In genomic region chr15:73952913-73953750, GRCh38 we compare ENCODE assay signal across 23 cellular contexts. TPM values are rescaled to one million over a fixed set of nuclear protein-coding genes. Genes with fewer than 3 reads are reported as not detected.
DNase-seq lines count a peak whose midpoint lies in the region; ATAC-seq, FAIRE-seq and TF ChIP-seq lines count a peak whose summit lies in the region.
"Had no signal": no experiment of that assay in that cellular context is flagged by ENCODE, and none has a peak within 500 bp of the region (broad histone marks: within the 10 kb centered on the region; RNA-seq: fewer than 3 reads in every experiment).

No MANE protein-coding gene starts in this region.

- DNase-seq in cardiac septum (ENCODE audit: low spot score) (peak; percentile 51), Right ventricle myocardium inferior (ENCODE audit: missing footprints) (no peak), esophagus squamous epithelium (lab: John Stamatoyannopoulos, UW) (no peak), osteocyte (ENCODE audit: extremely low spot score, unreplicated experiment) (no peak), vagina (ENCODE audit: extremely low spot score in 2 of 2) (no peak), HTR-8/SVneo (ENCODE audit: insufficient read length, low spot score) (no peak), WTC11 (ENCODE audit: low spot score) (no peak)
- DNase-seq: activated CD4-positive, alpha-beta T cell treated with anti-CD3 and anti-CD28 coated beads, Interleukin-2, amount 10 ng/mL, durations not matched to agents 24 days and 14 days; CD4-positive, alpha-beta T cell; DND-41; effector CD8-positive, alpha-beta T cell; mesendoderm; NCI-H774; retina; stimulated activated naive CD8-positive, alpha-beta T cell treated with anti-CD3 and anti-CD28 coated beads, Interleukin-15, Interleukin-2, amounts not matched to agents 100 U/mL and 50 U/mL, for 24 hours had no signal

- no peak for FAIRE-seq in HTR-8/SVneo (lab: Jason Lieb, UNC)
- FAIRE-seq: islet of Langerhans, TTC549 had no signal

- no peak overlapping the region for H3K4me3 Mint-ChIP-seq in osteocyte (ENCODE audit: unreplicated experiment)
- H3K4me3 Mint-ChIP-seq in WTC11: no peak overlapping the region
- H3K4me3 Mint-ChIP-seq: activated CD4-positive, alpha-beta T cell treated with anti-CD3 and anti-CD28 coated beads, Interleukin-2, amount 10 ng/mL, durations not matched to agents 24 days and 14 days; activated naive CD8-positive, alpha-beta T cell; CD4-positive, alpha-beta T cell; IgD-negative memory B cell; neural crest cell had no signal

- H3K4me1 ChIP-seq in esophagus squamous epithelium (peaks cover 10 to 52% (median 24%) of the 10 kb centered on the region in 3 donors), vagina (peaks cover 35% of the 10 kb centered on the region)

- TF ChIP-seq POLR2A in esophagus squamous epithelium (IDR thresholded peaks at IDR 0.05) (no peak), vagina (IDR thresholded peaks at IDR 0.05) (no peak)

- 70 to 71% methylated on average over 2 to 4 of the region's 10 CpGs for WGBS in esophagus squamous epithelium, 2 donors

- H3K9me3 ChIP-seq in esophagus squamous epithelium: no peaks in the 10 kb centered on the region
- H3K9me3 ChIP-seq in vagina: no peaks in the 10 kb centered on the region

- POLR2A ChIA-PET in WTC11 (lab: Charles Lee): interaction anchor here (0.5 kb wide), 1 partner anchor 12 kb away, joined by 3 read pairs; no protein-coding TSS in a partner anchor

- H3K27me3 ChIP-seq in esophagus squamous epithelium: no peaks in the 10 kb centered on the region
- no peaks in the 10 kb centered on the region for H3K27me3 ChIP-seq in vagina
- H3K27me3 ChIP-seq: cardiac muscle cell had no signal

- H3K4me1 Mint-ChIP-seq in osteocyte (ENCODE audit: unreplicated experiment) (peaks cover 77% of the 10 kb centered on the region), WTC11 (peaks cover 10% of the 10 kb centered on the region)

- H3K4me3 ChIP-seq in esophagus squamous epithelium: no peak overlapping the region
- H3K4me3 ChIP-seq in vagina: no peak overlapping the region
- H3K4me3 ChIP-seq: cardiac muscle cell had no signal

- peak overlapping the region; percentile 34 for H3K27ac Mint-ChIP-seq in osteocyte (ENCODE audit: unreplicated experiment)
- no peak overlapping the region for H3K27ac Mint-ChIP-seq in WTC11
- H3K27ac Mint-ChIP-seq: activated CD4-positive, alpha-beta T cell treated with anti-CD3 and anti-CD28 coated beads, Interleukin-2, amount 10 ng/mL, durations not matched to agents 24 days and 14 days; CD4-positive, alpha-beta T cell; IgD-negative memory B cell had no signal

- TF ChIP-seq CTCF in esophagus squamous epithelium (IDR thresholded peaks at IDR 0.05): no peak
- TF ChIP-seq CTCF in osteocyte (IDR thresholded peaks at IDR 0.05): no peak
- TF ChIP-seq CTCF in vagina (IDR thresholded peaks at IDR 0.05): no peak
- no peak for TF ChIP-seq CTCF in WTC11 (IDR thresholded peaks at IDR 0.05)

- H3K36me3 Mint-ChIP-seq in osteocyte (ENCODE audit: unreplicated experiment) (peaks cover 19% of the 10 kb centered on the region), WTC11 (no peaks in the 10 kb centered on the region)
- H3K36me3 Mint-ChIP-seq: activated naive CD8-positive, alpha-beta T cell; IgD-negative memory B cell had no signal

- intact Hi-C loops in cardiac septum (cut with DNase I) (no loop called here), Right ventricle myocardium inferior (cut with DNase I) (no loop called here), esophagus squamous epithelium (cut with DNase I) (no loop called here), vagina (cut with DNase I) (no loop called here)

- H3K36me3 ChIP-seq in esophagus squamous epithelium (peaks cover 0 to 10% (median 0%) of the 10 kb centered on the region in 3 donors), vagina (no peaks in the 10 kb centered on the region)

- no peaks in the 10 kb centered on the region for H3K9me3 Mint-ChIP-seq in osteocyte (ENCODE audit: unreplicated experiment)
- no peaks in the 10 kb centered on the region for H3K9me3 Mint-ChIP-seq in WTC11
- H3K9me3 Mint-ChIP-seq: activated CD4-positive, alpha-beta T cell treated with anti-CD3 and anti-CD28 coated beads, Interleukin-2, amount 10 ng/mL, durations not matched to agents 24 days and 14 days; CD4-positive, alpha-beta T cell; IgD-negative memory B cell; neural crest cell had no signal

- CTCF ChIA-PET in WTC11 (lab: Charles Lee): interaction anchor here (1.5 to 7.3 kb wide), 6 partner anchors 20 to 84 kb away, joined by 6 to 61 read pairs (median 12); partner anchors contain the start of gene LOXL1

- ATAC-seq in Right ventricle myocardium inferior (no peak), WTC11 (no peak), GM18868 (IDR thresholded peaks at IDR 0.05; ENCODE audit: unreplicated experiment) (no peak)
- ATAC-seq: Panc1; stimulated activated naive CD8-positive, alpha-beta T cell treated with anti-CD3 and anti-CD28 coated beads, Interleukin-15, Interleukin-2, amounts not matched to agents 100 U/mL and 50 U/mL, for 24 hours had no signal

- no peaks in the 10 kb centered on the region for H3K27me3 Mint-ChIP-seq in osteocyte (ENCODE audit: unreplicated experiment)
- H3K27me3 Mint-ChIP-seq in WTC11 (ENCODE audit: low read depth): peaks cover 3% of the 10 kb centered on the region; the same call in 1 of the 2 replicates
- H3K27me3 Mint-ChIP-seq: activated CD4-positive, alpha-beta T cell treated with anti-CD3 and anti-CD28 coated beads, Interleukin-2, amount 10 ng/mL, durations not matched to agents 24 days and 14 days; activated naive CD8-positive, alpha-beta T cell; CD4-positive, alpha-beta T cell; IgD-negative memory B cell had no signal

- H3K27ac ChIP-seq in esophagus squamous epithelium (peak overlapping the region; percentile 75 to 98 (median 89)), vagina (peak overlapping the region; percentile 92)
- H3K27ac ChIP-seq: cardiac muscle cell had no signal

TF ChIP-seq in WTC11, 78 proteins besides CTCF, POLR2A, EP300 and RAD21 (continues in another document):
- no peak for TF ChIP-seq ZNF281 (CRISPR knock-in tag; IDR thresholded peaks at IDR 0.05)
- TF ChIP-seq RELA (CRISPR knock-in tag; IDR thresholded peaks at IDR 0.05; ENCODE audit: borderline replicate concordance): no peak
- TF ChIP-seq IRF2 (CRISPR knock-in tag; IDR thresholded peaks at IDR 0.05; ENCODE audit: borderline replicate concordance, low read depth): no peak
- TF ChIP-seq ETV6 (CRISPR knock-in tag; IDR thresholded peaks at IDR 0.05): no peak
- no peak for TF ChIP-seq ZNF396 (CRISPR knock-in tag; IDR thresholded peaks at IDR 0.05; ENCODE audit: borderline replicate concordance)
- no peak for TF ChIP-seq SMAD3 (CRISPR knock-in tag; IDR thresholded peaks at IDR 0.05; ENCODE audit: borderline replicate concordance)
- TF ChIP-seq ATF6 (CRISPR knock-in tag; IDR thresholded peaks at IDR 0.05): no peak
- TF ChIP-seq FOXP1 (CRISPR knock-in tag; IDR thresholded peaks at IDR 0.05; ENCODE audit: borderline replicate concordance): no peak
- no peak for TF ChIP-seq MYBL2 (CRISPR knock-in tag; IDR thresholded peaks at IDR 0.05)
- TF ChIP-seq MAX (CRISPR knock-in tag; IDR thresholded peaks at IDR 0.05): no peak

RNA-seq across cellular contexts. Expression of gene LOXL1, which starts 26.9 kb away (rescaled TPM):
- 29.1 TPM for total RNA-seq in cardiac septum
- total RNA-seq in Right ventricle myocardium inferior: 15.9 TPM
- total RNA-seq in esophagus squamous epithelium: 1 to 10 TPM; 4.3 to 7.7 (median 6.3) TPM
- total RNA-seq in osteocyte: 398 and 417 TPM in 2 replicates
- 29.0 TPM for total RNA-seq in vagina
- 10.6 to 14.4 TPM (median 12.3 TPM) in 3 replicates for total RNA-seq in WTC11 (2021)

RNA-seq across cellular contexts. Expression of gene STOML1, which starts 39.0 kb away (rescaled TPM):
- total RNA-seq in cardiac septum: 32.1 TPM
- 31.2 TPM for total RNA-seq in Right ventricle myocardium inferior
- 10 to 100 TPM in 2 of 4 donors, 1 to 10 TPM in 2; 8.3 to 14.8 (median 11.1) TPM for total RNA-seq in esophagus squamous epithelium
- 17.1 and 18.3 TPM in 2 replicates for total RNA-seq in osteocyte
- 15.0 TPM for total RNA-seq in vagina
- 5.0 to 5.5 TPM (median 5.4 TPM) in 3 replicates for total RNA-seq in WTC11 (2021)

RNA-seq across cellular contexts. Expression of gene PML, which starts 41.4 kb away (rescaled TPM):
- total RNA-seq in cardiac septum (24.6 TPM), Right ventricle myocardium inferior (22.3 TPM), esophagus squamous epithelium (10 to 100 TPM; 34.0 to 52.3 (median 44.5) TPM), osteocyte (60.6 and 63.1 TPM in 2 replicates), vagina (107 TPM), WTC11 (2021) (39.0 to 47.7 TPM (median 40.5 TPM) in 3 replicates)

Comparison
In these comparisons a context has a peak if more than half of its experiments do, and no peak if none do; other contexts are left out.
1. RNA of gene LOXL1, which starts 26.9 kb away (total RNA-seq): 398 to 417 TPM in osteocyte; 29.1 TPM in cardiac septum (single experiment), 29.0 TPM in vagina (single experiment), 15.9 TPM in Right ventricle myocardium inferior (single experiment), 10.6 to 14.4 TPM in WTC11 and 4.3 to 7.7 TPM in esophagus squamous epithelium; every median in the first group is over 10 times any median in the second.